8 cellular contexts compared by ENCODE assay signal in genomic region chr20:17530716-17531536, GRCh38. TPM values are rescaled to one million over a fixed set of nuclear protein-coding genes. Genes with fewer than 3 reads are reported as not detected.
DNase-seq lines count a peak whose midpoint lies in the region; ATAC-seq and TF ChIP-seq lines count a peak whose summit lies in the region.

Gene BFSP1 (minus strand): TSS chr20:17531379. CDS start chr20:17531329, 50 bp downstream.

- peak within 1 kb of the TSS; percentile 51 for H3K27ac Mint-ChIP-seq in activated naive CD4-positive, alpha-beta T cell treated with anti-CD3 and anti-CD28 coated beads, Interleukin-2, amount 50 U/mL, for 24 hours

- peaks cover 21% of the 10 kb centered on the region for H3K4me1 ChIP-seq in HUES48 (ENCODE audit: control insufficient read depth, insufficient read depth, low read length)
- H3K4me1 ChIP-seq in osteoblast (ENCODE audit: insufficient read depth, low read length) = no peaks in the 10 kb centered on the region
- H3K4me1 ChIP-seq in upper lobe of left lung = peaks cover 3 to 28% (median 8%) of the 10 kb centered on the region in 4 donors

- peaks cover 13% of the 10 kb centered on the region for H3K27me3 Mint-ChIP-seq in activated naive CD4-positive, alpha-beta T cell treated with anti-CD3 and anti-CD28 coated beads, Interleukin-2, amount 50 U/mL, for 24 hours

- H3K36me3 ChIP-seq in HUES48 (ENCODE audit: control insufficient read depth, insufficient read depth, low read length) (no peaks in the 10 kb centered on the region), osteoblast (ENCODE audit: insufficient read depth, low read length) (no peaks in the 10 kb centered on the region), upper lobe of left lung (no peaks in the 10 kb centered on the region)

- TF ChIP-seq CTCF in osteoblast (IDR thresholded peaks at IDR 0.05; ENCODE audit: extremely low read depth, low read depth, low read length) (no peak), upper lobe of left lung (IDR thresholded peaks at IDR 0.05) (no peak)

- no peaks in the 10 kb centered on the region for H3K36me3 Mint-ChIP-seq in activated naive CD4-positive, alpha-beta T cell treated with anti-CD3 and anti-CD28 coated beads, Interleukin-2, amount 50 U/mL, for 24 hours

- peak within 1 kb of the TSS; percentile 97 for H2AFZ ChIP-seq in osteoblast (ENCODE audit: low read length)

- 1 to 8% methylated on average over 7 to 67 of the region's 106 CpGs for WGBS in upper lobe of left lung, 2 donors

- H3K9me3 ChIP-seq in HUES48 (ENCODE audit: control insufficient read depth, insufficient read depth, low read length) (no peaks in the 10 kb centered on the region), osteoblast (ENCODE audit: low read depth, low read length) (no peaks in the 10 kb centered on the region), upper lobe of left lung (no peaks in the 10 kb centered on the region)

- TF ChIP-seq EP300 in upper lobe of left lung (IDR thresholded peaks at IDR 0.05) = no peak

- H3K4me3 ChIP-seq in HUES48 (ENCODE audit: low read depth, low read length) (peak within 1 kb of the TSS; percentile 59), osteoblast (ENCODE audit: insufficient read depth, low read length) (peak within 1 kb of the TSS; percentile 71), upper lobe of left lung (peak within 1 kb of the TSS; percentile 57 to 66 (median 62))

- H3K4me1 Mint-ChIP-seq in activated naive CD4-positive, alpha-beta T cell treated with anti-CD3 and anti-CD28 coated beads, Interleukin-2, amount 50 U/mL, for 24 hours = peaks cover 11% of the 10 kb centered on the region

- intact Hi-C loops in head of caudate nucleus (cut with DNase I) = loop anchor here (5.0 to 10.0 kb wide), 2 partner anchors 41 to 364 kb away; partner anchors contain the start of gene DSTN

- H4K20me1 ChIP-seq in osteoblast (ENCODE audit: insufficient read depth, low read length) = no peaks in the 10 kb centered on the region

- peak within 1 kb of the TSS; percentile 83 for H3K4me3 Mint-ChIP-seq in activated naive CD4-positive, alpha-beta T cell treated with anti-CD3 and anti-CD28 coated beads, Interleukin-2, amount 50 U/mL, for 24 hours

- DNase-seq in DMS79 treated with DMSO at 0.1 percent for 48 hours (lab: John Stamatoyannopoulos, UW) = peak; percentile 72
- DNase-seq in RKO (ENCODE audit: low spot score) = peak; percentile 84
- DNase-seq in head of caudate nucleus = peak; percentile 5 to 78 (median 58)
- peak; percentile 95 for DNase-seq in osteoblast (ENCODE audit: insufficient read length, low spot score, missing footprints)
- peak; percentile 48 to 93 for DNase-seq in upper lobe of left lung

- TF ChIP-seq POLR2A in upper lobe of left lung (IDR thresholded peaks at IDR 0.05) = peak in 1 of 4 donors; percentile 12

- ATAC-seq in upper lobe of left lung (ENCODE audit: low FRiP score in 2 of 2) = peak; percentile 57 to 84
- no peak for ATAC-seq in HG03139 (IDR thresholded peaks at IDR 0.05; ENCODE audit: unreplicated experiment)

- H3K4me2 ChIP-seq in osteoblast (ENCODE audit: insufficient read depth, low read length) = peak within 1 kb of the TSS; percentile 89

- H3K9me3 Mint-ChIP-seq in activated naive CD4-positive, alpha-beta T cell treated with anti-CD3 and anti-CD28 coated beads, Interleukin-2, amount 50 U/mL, for 24 hours = no peaks in the 10 kb centered on the region

- no peaks in the 10 kb centered on the region for H3K79me2 ChIP-seq in osteoblast (ENCODE audit: insufficient read depth, low read length)

- peaks cover 8% of the 10 kb centered on the region for H3K27me3 ChIP-seq in HUES48 (ENCODE audit: control insufficient read depth, insufficient read depth, low read length)
- H3K27me3 ChIP-seq in osteoblast (ENCODE audit: insufficient read depth, low read length) = no peaks in the 10 kb centered on the region
- H3K27me3 ChIP-seq in upper lobe of left lung = no peaks in the 10 kb centered on the region

- H3K9ac ChIP-seq in HUES48 (ENCODE audit: low read depth, low read length) = peak within 1 kb of the TSS; percentile 82

- H3K27ac ChIP-seq in HUES48 (ENCODE audit: low read depth, low read length) (peak within 1 kb of the TSS; percentile 77), osteoblast (ENCODE audit: low read depth, low read length) (peak within 1 kb of the TSS; percentile 41), upper lobe of left lung (peak within 1 kb of the TSS; percentile 53 to 84 (median 64))

RNA-seq across cellular contexts. Expression of gene BFSP1, which starts in this region (rescaled TPM):
- 1.8 and 2.9 TPM in 2 replicates for total RNA-seq in osteoblast
- total RNA-seq in upper lobe of left lung = 1 to 10 TPM in 4 of 6 donors, under 1 TPM in 1, not detected in 1; 0.97 to 5.2 (median 2.9) TPM
